8 cellular contexts compared by ENCODE assay signal in the genomic region with DNA sequence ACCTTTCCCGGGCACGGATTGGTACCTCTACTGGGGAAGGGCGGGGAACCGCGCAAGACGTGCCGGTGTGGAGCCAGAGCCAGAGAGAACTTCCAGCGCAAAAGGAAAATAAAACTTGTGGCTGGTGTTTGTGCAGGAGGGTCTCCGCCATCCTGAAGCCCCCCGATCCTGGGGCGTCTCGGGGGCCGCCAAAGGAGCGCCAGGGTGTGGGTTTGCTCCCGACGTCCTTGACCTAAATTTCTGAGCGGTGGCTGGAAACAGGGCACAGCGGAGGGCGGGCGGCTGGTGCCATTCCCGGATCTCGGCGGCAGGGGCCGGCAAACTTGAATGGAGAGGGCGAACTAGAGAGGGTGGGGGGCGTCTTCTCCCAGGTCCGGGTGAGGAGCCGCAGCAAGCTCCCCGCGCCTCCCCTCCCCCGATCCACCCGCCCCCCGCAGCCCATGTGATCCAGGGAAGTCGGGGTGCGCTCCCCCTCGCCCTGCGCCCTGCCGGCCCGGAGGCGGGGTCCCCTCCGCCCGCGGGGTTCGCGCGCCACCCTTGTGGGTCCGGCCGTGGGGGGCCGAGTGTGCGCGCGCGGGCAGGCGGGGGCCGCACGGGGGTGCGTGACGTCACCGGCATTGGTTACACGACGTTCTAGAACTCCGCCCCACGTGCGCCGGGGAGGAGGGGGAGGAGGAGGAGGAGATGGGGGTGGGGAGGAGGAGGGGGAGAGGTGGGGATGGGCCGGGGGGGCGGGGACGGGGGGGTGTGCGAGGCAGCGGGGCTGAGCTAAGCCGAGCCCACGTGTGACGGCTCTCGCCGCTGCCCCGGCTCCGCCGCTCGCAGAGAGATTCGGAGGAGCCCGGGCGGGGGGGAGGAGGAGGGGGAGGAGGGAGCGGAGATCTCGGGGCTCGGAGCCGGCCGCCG. TPM values are rescaled to one million over a fixed set of nuclear protein-coding genes. Genes with fewer than 3 reads are reported as not detected.
DNase-seq lines count a peak whose midpoint lies in the region; ATAC-seq and TF ChIP-seq lines count a peak whose summit lies in the region.

A gene (plus strand): TSS at position 748 of the 906 bp plus-strand sequence. CDS start 220 bp downstream, outside the sequence.

- H3K9me3 Mint-ChIP-seq in mesothelial cell of epicardium, result peaks cover 6% of the 10 kb centered on the region

- H3K4me1 ChIP-seq in BLaER1, result peaks cover 21% of the 10 kb centered on the region

- peak; percentile 50 for ATAC-seq in GM19438 (IDR thresholded peaks at IDR 0.05; ENCODE audit: low read depth, unreplicated experiment)

- peak within 1 kb of the TSS; percentile 99 for H3K4me2 ChIP-seq in BLaER1

- no peaks in the 10 kb centered on the region for H3K27me3 Mint-ChIP-seq in mesothelial cell of epicardium (ENCODE audit: low read depth)

- peaks cover 4% of the 10 kb centered on the region; the same call in 1 of the 2 replicates for H3K9me3 ChIP-seq in BLaER1

- H3K27ac ChIP-seq in BLaER1, result peak within 1 kb of the TSS; percentile 95

- H4K20me1 ChIP-seq in BLaER1, result peaks cover 21% of the 10 kb centered on the region

- H3K4me3 ChIP-seq in BLaER1, result peak within 1 kb of the TSS; percentile 89

- no peaks in the 10 kb centered on the region for H3K27me3 ChIP-seq in BLaER1

- peak within 1 kb of the TSS; percentile 95 for H3K9ac ChIP-seq in BLaER1

- peak within 1 kb of the TSS; percentile 86 for H3K4me3 Mint-ChIP-seq in mesothelial cell of epicardium

- in situ Hi-C loops in endometrial microvascular endothelial cells (cut with HindIII; ENCODE audit: inconsistent ontology term, low pct_unique_long_range_greater_than_20kb, low sequenced_read_pairs), result loop anchor here (25.0 kb wide), 1 partner anchor 181 kb away; no protein-coding TSS in a partner anchor

- peaks cover 37% of the 10 kb centered on the region for H3K4me1 Mint-ChIP-seq in mesothelial cell of epicardium

- no peak for TF ChIP-seq CTCF in mesothelial cell of epicardium (IDR thresholded peaks at IDR 0.05; ENCODE audit: unreplicated experiment)

- peak within 1 kb of the TSS; percentile 92 for H3K27ac Mint-ChIP-seq in mesothelial cell of epicardium

- H3K36me3 ChIP-seq in BLaER1, result peaks cover 22% of the 10 kb centered on the region

- no peaks in the 10 kb centered on the region for H3K36me3 Mint-ChIP-seq in mesothelial cell of epicardium

- DNase-seq in HK-2 (ENCODE audit: unreplicated experiment), result peak; percentile 58
- DNase-seq in NOMO-1 treated with dmso at 0.1 percent for 144 hours (lab: John Stamatoyannopoulos, UW; ENCODE audit: unreplicated experiment), result peak; percentile 70
- DNase-seq in activated CD8-positive, alpha-beta memory T cell treated with anti-CD3 and anti-CD28 coated beads, Interleukin-2, amount 50 U/mL, for 48 hours, result peak; percentile 91
- DNase-seq in mesothelial cell of epicardium (ENCODE audit: low spot score in 2 of 2, unreplicated experiment in 2 of 2), result peak; percentile 85
- peak; percentile 77 for DNase-seq in stimulated activated CD8-positive, alpha-beta memory T cell treated with anti-CD3 and anti-CD28 coated beads, Interleukin-15, amount 100 ng/mL, for 24 hours (ENCODE audit: low read depth)

RNA-seq across cellular contexts. Expression of the gene that starts here (rescaled TPM):
- total RNA-seq in endometrial microvascular endothelial cells (ENCODE audit: inconsistent ontology term) (19.2 TPM), mesothelial cell of epicardium (136 to 144 TPM (median 140 TPM) in 3 replicates)

Comparison
In these comparisons a context has a peak if more than half of its experiments do, and no peak if none do; other contexts are left out.
1. Peak in every context shown above with its lines: DNase-seq, ATAC-seq, H3K4me3 ChIP-seq and H3K27ac ChIP-seq.